ENCODE assay signal across 13 cellular contexts in genomic region chr4:38757945-38758344, GRCh38. TPM values are rescaled to one million over a fixed set of nuclear protein-coding genes. Genes with fewer than 3 reads are reported as not detected.
DNase-seq lines count a peak whose midpoint lies in the region; ATAC-seq and TF ChIP-seq lines count a peak whose summit lies in the region.
"Had no signal": no experiment of that assay in that cellular context is flagged by ENCODE, and none has a peak within 500 bp of the region (broad histone marks: within the 10 kb centered on the region; RNA-seq: fewer than 3 reads in every experiment).

No MANE protein-coding gene starts in this region.

- WGBS in tibial nerve, 2 donors, result 91 to 92% methylated on average over 3 of the region's 3 CpGs

- H3K27ac Mint-ChIP-seq in activated CD8-positive, alpha-beta T cell treated with anti-CD3 and anti-CD28 coated beads for 36 hours, result no peak overlapping the region
- no peak overlapping the region for H3K27ac Mint-ChIP-seq in activated CD8-positive, alpha-beta T cell treated with anti-CD3 and anti-CD28 coated beads, Interleukin-2, amount 10 ng/mL, durations not matched to agents 7 days and 5 days
- no peak overlapping the region for H3K27ac Mint-ChIP-seq in T-helper 2 cell treated with Interferon-gamma antibody and Interleukin-4, amounts not matched to agents 5 μg/mL and 100 μg/mL, for 36 hours
- H3K27ac Mint-ChIP-seq: T-helper 1 cell treated with Interleukin-12 subunit alpha and Interleukin-12 subunit beta and Interleukin-4 antibody, amounts not matched to agents 30 μg/mL and 1 μg/mL, for 36 hours had no signal

- no peaks in the 10 kb centered on the region for H3K9me3 ChIP-seq in tibial nerve
- H3K9me3 ChIP-seq: BLaER1, testis had no signal

- peak; percentile 22 for DNase-seq in activated CD8-positive, alpha-beta T cell treated with anti-CD3 and anti-CD28 coated beads for 36 hours
- no peak for DNase-seq in activated CD8-positive, alpha-beta T cell treated with anti-CD3 and anti-CD28 coated beads, Interleukin-2, amount 10 ng/mL, durations not matched to agents 7 days and 5 days
- DNase-seq in NCI-H69 (lab: John Stamatoyannopoulos, UW) (peak; percentile 7), fibroblast of villous mesenchyme (ENCODE audit: low read depth) (no peak), tibial nerve (ENCODE audit: low spot score in 2 of 2) (no peak), NCI-H2081 treated with DMSO at 0.1 percent for 48 hours (lab: John Stamatoyannopoulos, UW) (no peak), GF-D8 (lab: John Stamatoyannopoulos, UW) (no peak)
- no peak for DNase-seq in T-helper 2 cell treated with Interferon-gamma antibody and Interleukin-4, amounts not matched to agents 5 μg/mL and 100 μg/mL, for 36 hours (ENCODE audit: low spot score)
- DNase-seq: activated gamma-delta T cell, NCI-H187 treated with DMSO at 0.1 percent for 48 hours, testis had no signal

- no peaks in the 10 kb centered on the region for H3K36me3 ChIP-seq in tibial nerve
- H3K36me3 ChIP-seq: BLaER1 had no signal

- no peak for TF ChIP-seq EP300 in tibial nerve (IDR thresholded peaks at IDR 0.05)

- H3K4me1 ChIP-seq in tibial nerve, result peaks cover 0 to 41% (median 21%) of the 10 kb centered on the region in 4 donors

- H3K4me1 Mint-ChIP-seq in activated CD8-positive, alpha-beta T cell treated with anti-CD3 and anti-CD28 coated beads for 36 hours (ENCODE audit: low read depth), result peaks cover 16% of the 10 kb centered on the region
- peaks cover 25% of the 10 kb centered on the region for H3K4me1 Mint-ChIP-seq in activated CD8-positive, alpha-beta T cell treated with anti-CD3 and anti-CD28 coated beads, Interleukin-2, amount 10 ng/mL, durations not matched to agents 7 days and 5 days (ENCODE audit: low read depth)
- H3K4me1 Mint-ChIP-seq in T-helper 2 cell treated with Interferon-gamma antibody and Interleukin-4, amounts not matched to agents 5 μg/mL and 100 μg/mL, for 36 hours (ENCODE audit: low read depth), result peaks cover 9% of the 10 kb centered on the region

- intact Hi-C loops in activated CD8-positive, alpha-beta T cell treated with anti-CD3 and anti-CD28 coated beads for 36 hours (cut with micrococcal nuclease), result loop anchor here (2.0 kb wide), 1 partner anchor 99 kb away; the partner anchor contains the start of gene TLR6

- CTCF ChIA-PET in activated CD8-positive, alpha-beta T cell treated with anti-CD3 and anti-CD28 coated beads for 36 hours (lab: Charles Lee), result interaction anchor here (0.9 to 9.2 kb wide), 12 partner anchors 15 to 380 kb away, joined by 3 to 151 read pairs (median 34); partner anchors contain the start of genes FAM114A1, TLR1, TLR10 and TLR6
- CTCF ChIA-PET in activated CD8-positive, alpha-beta T cell treated with anti-CD3 and anti-CD28 coated beads, Interleukin-2, amount 10 ng/mL, durations not matched to agents 7 days and 5 days (lab: Charles Lee), result interaction anchor here (1.0 to 8.5 kb wide), 9 partner anchors 23 to 625 kb away, joined by 3 to 99 read pairs (median 19); partner anchors contain the start of genes TLR1, TLR10 and TLR6

- H3K4me3 Mint-ChIP-seq in activated CD8-positive, alpha-beta T cell treated with anti-CD3 and anti-CD28 coated beads for 36 hours, result no peak overlapping the region
- H3K4me3 Mint-ChIP-seq in activated CD8-positive, alpha-beta T cell treated with anti-CD3 and anti-CD28 coated beads, Interleukin-2, amount 10 ng/mL, durations not matched to agents 7 days and 5 days, result no peak overlapping the region
- no peak overlapping the region for H3K4me3 Mint-ChIP-seq in T-helper 2 cell treated with Interferon-gamma antibody and Interleukin-4, amounts not matched to agents 5 μg/mL and 100 μg/mL, for 36 hours
- H3K4me3 Mint-ChIP-seq: T-helper 1 cell treated with Interleukin-12 subunit alpha and Interleukin-12 subunit beta and Interleukin-4 antibody, amounts not matched to agents 30 μg/mL and 1 μg/mL, for 36 hours had no signal

- TF ChIP-seq POLR2A in tibial nerve (IDR thresholded peaks at IDR 0.05), result no peak

- POLR2A ChIA-PET in activated CD8-positive, alpha-beta T cell treated with anti-CD3 and anti-CD28 coated beads for 36 hours (lab: Charles Lee), result no interaction called here
- POLR2A ChIA-PET in activated CD8-positive, alpha-beta T cell treated with anti-CD3 and anti-CD28 coated beads, Interleukin-2, amount 10 ng/mL, durations not matched to agents 7 days and 5 days (lab: Charles Lee), result interaction anchor here (1.5 kb wide), 1 partner anchor 46 kb away, joined by 4 read pairs; no protein-coding TSS in a partner anchor

- H3K27me3 Mint-ChIP-seq in activated CD8-positive, alpha-beta T cell treated with anti-CD3 and anti-CD28 coated beads for 36 hours, result no peaks in the 10 kb centered on the region
- no peaks in the 10 kb centered on the region for H3K27me3 Mint-ChIP-seq in activated CD8-positive, alpha-beta T cell treated with anti-CD3 and anti-CD28 coated beads, Interleukin-2, amount 10 ng/mL, durations not matched to agents 7 days and 5 days (ENCODE audit: low read depth)
- no peaks in the 10 kb centered on the region for H3K27me3 Mint-ChIP-seq in T-helper 2 cell treated with Interferon-gamma antibody and Interleukin-4, amounts not matched to agents 5 μg/mL and 100 μg/mL, for 36 hours (ENCODE audit: low read depth)

- H3K36me3 Mint-ChIP-seq in activated CD8-positive, alpha-beta T cell treated with anti-CD3 and anti-CD28 coated beads for 36 hours (ENCODE audit: low read depth), result no peaks in the 10 kb centered on the region
- no peaks in the 10 kb centered on the region for H3K36me3 Mint-ChIP-seq in activated CD8-positive, alpha-beta T cell treated with anti-CD3 and anti-CD28 coated beads, Interleukin-2, amount 10 ng/mL, durations not matched to agents 7 days and 5 days (ENCODE audit: low read depth)
- no peaks in the 10 kb centered on the region for H3K36me3 Mint-ChIP-seq in T-helper 2 cell treated with Interferon-gamma antibody and Interleukin-4, amounts not matched to agents 5 μg/mL and 100 μg/mL, for 36 hours (ENCODE audit: low read depth)

- H3K27me3 ChIP-seq in tibial nerve, result no peaks in the 10 kb centered on the region
- H3K27me3 ChIP-seq: BLaER1, testis had no signal

- no peak for TF ChIP-seq CTCF in activated CD8-positive, alpha-beta T cell treated with anti-CD3 and anti-CD28 coated beads for 36 hours (IDR thresholded peaks at IDR 0.05)
- TF ChIP-seq CTCF in fibroblast of villous mesenchyme (IDR thresholded peaks at IDR 0.05; ENCODE audit: insufficient read depth, low read depth, low read length) (peak; percentile 14), tibial nerve (IDR thresholded peaks at IDR 0.05) (no peak)

- ATAC-seq in activated CD8-positive, alpha-beta T cell treated with anti-CD3 and anti-CD28 coated beads for 36 hours, result no peak
- ATAC-seq in activated CD8-positive, alpha-beta T cell treated with anti-CD3 and anti-CD28 coated beads, Interleukin-2, amount 10 ng/mL, durations not matched to agents 7 days and 5 days, result no peak

- peak overlapping the region; percentile 65 to 90 (median 79) for H3K27ac ChIP-seq in tibial nerve
- H3K27ac ChIP-seq: BLaER1, testis had no signal

- no peaks in the 10 kb centered on the region for H3K9me3 Mint-ChIP-seq in activated CD8-positive, alpha-beta T cell treated with anti-CD3 and anti-CD28 coated beads for 36 hours
- H3K9me3 Mint-ChIP-seq in activated CD8-positive, alpha-beta T cell treated with anti-CD3 and anti-CD28 coated beads, Interleukin-2, amount 10 ng/mL, durations not matched to agents 7 days and 5 days (ENCODE audit: insufficient read depth), result no peaks in the 10 kb centered on the region
- no peaks in the 10 kb centered on the region for H3K9me3 Mint-ChIP-seq in T-helper 2 cell treated with Interferon-gamma antibody and Interleukin-4, amounts not matched to agents 5 μg/mL and 100 μg/mL, for 36 hours
- H3K9me3 Mint-ChIP-seq: T-helper 1 cell treated with Interleukin-12 subunit alpha and Interleukin-12 subunit beta and Interleukin-4 antibody, amounts not matched to agents 30 μg/mL and 1 μg/mL, for 36 hours had no signal

- H3K4me3 ChIP-seq in fibroblast of villous mesenchyme (ENCODE audit: low read depth, low read length), result no peak overlapping the region
- H3K4me3 ChIP-seq in tibial nerve, result no peak overlapping the region
- H3K4me3 ChIP-seq: BLaER1, testis had no signal

RNA-seq across cellular contexts. Expression of gene TLR10, which starts 24.8 kb away (rescaled TPM):
- under 1 TPM; 0.11 to 0.22 TPM for total RNA-seq in activated CD8-positive, alpha-beta T cell treated with anti-CD3 and anti-CD28 coated beads for 36 hours
- total RNA-seq in activated CD8-positive, alpha-beta T cell treated with anti-CD3 and anti-CD28 coated beads, Interleukin-2, amount 10 ng/mL, durations not matched to agents 7 days and 5 days, result under 1 TPM in 1 of 2 experiments, not detected in 1; 0.08 TPM
- total RNA-seq in fibroblast of villous mesenchyme, result not detected in 2 replicates
- total RNA-seq in tibial nerve, result under 1 TPM in 2 of 4 donors, not detected in 2; under 0.01 to 0.22 TPM

RNA-seq across cellular contexts. Expression of gene TLR1, which starts 46.6 kb away (rescaled TPM):
- 1 to 10 TPM; 1.5 to 1.9 TPM for total RNA-seq in activated CD8-positive, alpha-beta T cell treated with anti-CD3 and anti-CD28 coated beads for 36 hours
- 1 to 10 TPM; 8.1 to 9.6 TPM for total RNA-seq in activated CD8-positive, alpha-beta T cell treated with anti-CD3 and anti-CD28 coated beads, Interleukin-2, amount 10 ng/mL, durations not matched to agents 7 days and 5 days
- total RNA-seq in fibroblast of villous mesenchyme, result 0.32 and 0.86 TPM in 2 replicates
- total RNA-seq in tibial nerve, result 10 to 100 TPM; 15.7 to 29.7 (median 22.8) TPM

Comparison
In these comparisons a context has a peak if more than half of its experiments do, and no peak if none do; other contexts are left out.
1. DNase-seq: peak in activated CD8-positive, alpha-beta T cell treated with anti-CD3 and anti-CD28 coated beads for 36 hours (single experiment) and NCI-H69 (single experiment); none in activated CD8-positive, alpha-beta T cell treated with anti-CD3 and anti-CD28 coated beads, Interleukin-2, amount 10 ng/mL, durations not matched to agents 7 days and 5 days (single experiment), fibroblast of villous mesenchyme (single experiment), tibial nerve (0 of 2), NCI-H2081 treated with DMSO at 0.1 percent for 48 hours (single experiment), GF-D8 (single experiment) and T-helper 2 cell treated with Interferon-gamma antibody and Interleukin-4, amounts not matched to agents 5 μg/mL and 100 μg/mL, for 36 hours (single experiment).